ENCODE assay signal across 8 cellular contexts in genomic region chr5:80082731-80083114, GRCh38. TPM values are rescaled to one million over a fixed set of nuclear protein-coding genes. Genes with fewer than 3 reads are reported as not detected.
DNase-seq lines count a peak whose midpoint lies in the region; ATAC-seq, FAIRE-seq and TF ChIP-seq lines count a peak whose summit lies in the region.

No MANE protein-coding gene starts in this region.

- peak overlapping the region; percentile 76 to 80 for H3K4me3 Mint-ChIP-seq in stimulated activated naive CD8-positive, alpha-beta T cell treated with anti-CD3 and anti-CD28 coated beads, Interleukin-15, amount 100 ng/mL, for 72 hours

- H3K9me3 Mint-ChIP-seq in stimulated activated naive CD8-positive, alpha-beta T cell treated with anti-CD3 and anti-CD28 coated beads, Interleukin-15, amount 100 ng/mL, for 72 hours = no peaks in the 10 kb centered on the region

- peak overlapping the region; percentile 62 for H3K27ac ChIP-seq in 22Rv1

- DNase-seq in GM18507 (ENCODE audit: extremely low spot score, insufficient read length, low read depth) = peak; percentile 7
- DNase-seq in NCI-H345 treated with DMSO at 0.1 percent for 48 hours (lab: John Stamatoyannopoulos, UW; ENCODE audit: unreplicated experiment) = peak; percentile 50
- DNase-seq in activated CD8-positive, alpha-beta memory T cell treated with anti-CD3 and anti-CD28 coated beads, Interleukin-2, amount 50 U/mL, for 24 hours (ENCODE audit: extremely low read depth) = peak; percentile 27
- peak; percentile 65 for DNase-seq in epithelial cell of esophagus (ENCODE audit: low read depth)
- DNase-seq in myocyte (ENCODE audit: low read depth) = peak; percentile 63
- peak; percentile 60 to 80 for DNase-seq in stimulated activated naive CD8-positive, alpha-beta T cell treated with anti-CD3 and anti-CD28 coated beads, Interleukin-15, amount 100 ng/mL, for 72 hours

- peak; percentile 93 for TF ChIP-seq CTCF in 22Rv1 (IDR thresholded peaks at IDR 0.05)
- TF ChIP-seq CTCF in epithelial cell of esophagus (IDR thresholded peaks at IDR 0.05; ENCODE audit: insufficient read depth, low read depth, low read length, missing control alignments) = peak; percentile 66

- ATAC-seq in stimulated activated naive CD8-positive, alpha-beta T cell treated with anti-CD3 and anti-CD28 coated beads, Interleukin-15, amount 100 ng/mL, for 72 hours = peak; percentile 79
- no peak for ATAC-seq in HG03342 (IDR thresholded peaks at IDR 0.05; ENCODE audit: unreplicated experiment)

- no peak for FAIRE-seq in GM18507 (lab: Jason Lieb, UNC)

- peaks cover 12% of the 10 kb centered on the region for H3K4me1 Mint-ChIP-seq in stimulated activated naive CD8-positive, alpha-beta T cell treated with anti-CD3 and anti-CD28 coated beads, Interleukin-15, amount 100 ng/mL, for 72 hours

- H3K27ac Mint-ChIP-seq in stimulated activated naive CD8-positive, alpha-beta T cell treated with anti-CD3 and anti-CD28 coated beads, Interleukin-15, amount 100 ng/mL, for 72 hours = peak overlapping the region in 1 of 2 donors; percentile 43

- H3K27me3 Mint-ChIP-seq in stimulated activated naive CD8-positive, alpha-beta T cell treated with anti-CD3 and anti-CD28 coated beads, Interleukin-15, amount 100 ng/mL, for 72 hours = no peaks in the 10 kb centered on the region

- peak overlapping the region; percentile 29 for H3K4me3 ChIP-seq in epithelial cell of esophagus (ENCODE audit: low read length)

RNA-seq across cellular contexts. Expression of gene THBS4, which starts 47.6 kb away (rescaled TPM):
- 1.4 and 2.0 TPM in 2 replicates for total RNA-seq in myocyte
- 1.5 TPM for polyA plus RNA-seq in myocyte (2012)

Comparison
In these comparisons a context has a peak if more than half of its experiments do, and no peak if none do; other contexts are left out.
1. DNase-seq: peak in every context shown above with its lines; median percentile 70 in stimulated activated naive CD8-positive, alpha-beta T cell treated with anti-CD3 and anti-CD28 coated beads, Interleukin-15, amount 100 ng/mL, for 72 hours; 65 in epithelial cell of esophagus; 63 in myocyte; 50 in NCI-H345 treated with DMSO at 0.1 percent for 48 hours; 27 in activated CD8-positive, alpha-beta memory T cell treated with anti-CD3 and anti-CD28 coated beads, Interleukin-2, amount 50 U/mL, for 24 hours; 7 in GM18507.